7 cellular contexts compared by ENCODE assay signal in the genomic region with DNA sequence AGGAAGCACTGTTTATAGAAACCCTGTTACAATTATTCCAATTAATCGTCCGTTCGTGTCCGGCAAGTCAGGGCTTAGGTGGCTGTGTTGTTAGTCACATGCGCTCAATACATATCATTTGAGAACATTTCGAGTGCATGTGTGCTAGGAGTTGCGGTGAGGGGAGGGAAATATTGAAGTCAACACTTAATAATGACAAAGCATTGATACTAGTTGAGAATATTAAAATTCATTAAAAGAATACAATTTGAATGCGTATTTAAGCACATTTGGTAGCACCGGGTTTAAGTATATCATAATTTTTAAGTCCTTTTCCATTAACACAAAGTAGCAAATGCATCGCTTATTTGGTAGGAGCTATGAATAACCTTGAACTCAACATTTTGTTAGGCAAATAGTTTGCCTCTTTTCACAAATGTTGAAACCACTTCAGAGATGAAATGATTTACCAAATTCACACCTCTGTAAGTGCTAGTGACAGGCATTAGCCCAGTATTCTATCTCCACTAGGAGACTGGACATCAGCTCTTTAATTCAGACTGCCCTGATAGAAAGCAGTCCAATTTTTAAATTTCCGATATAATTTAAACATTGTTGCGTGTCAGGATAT. TPM values are rescaled to one million over a fixed set of nuclear protein-coding genes. Genes with fewer than 3 reads are reported as not detected.
DNase-seq lines count a peak whose midpoint lies in the region; ATAC-seq, FAIRE-seq and TF ChIP-seq lines count a peak whose summit lies in the region.

No MANE protein-coding gene starts in this region.

- BruUV-seq in HCT116 (replicated peaks; lab: Mats Ljungman, UMichigan) = TSS peak; percentile 91

- H3K4me1 ChIP-seq in HCT116 (ENCODE audit: control insufficient read depth in 1 of 2, insufficient read depth in 2 of 2, low read length in 2 of 2) = peaks cover 9 to 35% of the 10 kb centered on the region in 2 experiments; a peak in 3 of 4 replicates
- peaks cover 19% of the 10 kb centered on the region for H3K4me1 ChIP-seq in hepatocyte (ENCODE audit: insufficient read depth)
- H3K4me1 ChIP-seq in smooth muscle cell (ENCODE audit: low read depth) = peaks cover 30% of the 10 kb centered on the region

- H3K9ac ChIP-seq in HCT116 (ENCODE audit: low read length) = peak overlapping the region; percentile 97
- peak overlapping the region; percentile 23 for H3K9ac ChIP-seq in smooth muscle cell (ENCODE audit: low read depth)

- FAIRE-seq in HTR-8/SVneo (lab: Jason Lieb, UNC) = no peak

- RAD21 ChIA-PET in HCT116 (lab: Charles Lee; ENCODE audit: low non-redundant PET in 1 of 2, low total read pairs in 2 of 2, uncharacterized antibody in 2 of 2, unreplicated experiment in 2 of 2) = interaction anchor here in 1 of 2 experiments (1.0 kb wide), 1 partner anchor 83 kb away, joined by 3 read pairs; no protein-coding TSS in a partner anchor

- no peak for ATAC-seq in HCT116
- ATAC-seq in sciatic nerve = no peak

- H3K79me2 ChIP-seq in HCT116 (ENCODE audit: insufficient read depth, low read length) (peaks cover 40% of the 10 kb centered on the region), hepatocyte (peaks cover 39% of the 10 kb centered on the region), smooth muscle cell (ENCODE audit: low read depth) (peaks cover 39% of the 10 kb centered on the region)

- CTCF ChIA-PET in HCT116 (lab: Charles Lee) = interaction anchor here (1.9 kb wide), 1 partner anchor 329 kb away, joined by 4 read pairs; no protein-coding TSS in a partner anchor

- H3K9me3 ChIP-seq in HCT116 (ENCODE audit: control insufficient read depth in 1 of 2, insufficient read depth in 1 of 2, low read depth in 1 of 2, low read length in 2 of 2) (no peaks in the 10 kb centered on the region), WERI-Rb-1 (ENCODE audit: severe bottlenecking) (no peaks in the 10 kb centered on the region), hepatocyte (ENCODE audit: low read depth) (no peaks in the 10 kb centered on the region), smooth muscle cell (replicated peaks; ENCODE audit: low read depth) (no peaks in the 10 kb centered on the region)

- no peak for DNase-seq in HCT116 (ENCODE audit: low read depth, low spot score)
- DNase-seq in WERI-Rb-1 = no peak
- DNase-seq in hepatocyte (ENCODE audit: low spot score) = no peak
- no peak for DNase-seq in smooth muscle cell (lab: John Stamatoyannopoulos, UW; ENCODE audit: unreplicated experiment)
- DNase-seq in sciatic nerve (ENCODE audit: low spot score) = no peak
- DNase-seq in stimulated activated CD4-positive, alpha-beta T cell treated with anti-CD3 and anti-CD28 coated beads, Interleukin-4, amount 100 ng/mL, for 1 hour = no peak
- DNase-seq in HTR-8/SVneo (ENCODE audit: insufficient read length, low spot score) = no peak

- H3K36me3 ChIP-seq in HCT116 (ENCODE audit: control insufficient read depth in 1 of 2, insufficient read depth in 2 of 2, low read length in 2 of 2) (peaks cover 12 to 33% of the 10 kb centered on the region in 2 experiments), WERI-Rb-1 (peaks cover 30% of the 10 kb centered on the region), hepatocyte (replicated peaks; ENCODE audit: insufficient read depth, low read depth) (no peaks in the 10 kb centered on the region), smooth muscle cell (ENCODE audit: low read depth) (peaks cover under 1% of the 10 kb centered on the region)

- H4K20me1 ChIP-seq in HCT116 (ENCODE audit: insufficient read depth) (peaks cover 28% of the 10 kb centered on the region), hepatocyte (ENCODE audit: insufficient read depth, poor library complexity, severe bottlenecking) (peaks cover 37% of the 10 kb centered on the region), smooth muscle cell (ENCODE audit: low read depth) (peaks cover 36% of the 10 kb centered on the region)

- H3K4me3 ChIP-seq in HCT116 (replicated peaks in 1 of 2; ENCODE audit: low read depth in 1 of 2, low read length in 2 of 2) (peak overlapping the region; percentile 92 to 97), WERI-Rb-1 (ENCODE audit: low read depth, low read length) (peak overlapping the region; percentile 70), hepatocyte (peak overlapping the region; percentile 49), smooth muscle cell (peak overlapping the region; percentile 96)

- H2AFZ ChIP-seq in HCT116 (ENCODE audit: low read depth, low read length, poor library complexity, severe bottlenecking) (peak overlapping the region; percentile 45), hepatocyte (peak overlapping the region; percentile 79), smooth muscle cell (ENCODE audit: low read depth) (peak overlapping the region; percentile 86)

- H3K9me2 ChIP-seq in HCT116 (ENCODE audit: insufficient read depth) (no peaks in the 10 kb centered on the region), hepatocyte (replicated peaks; ENCODE audit: insufficient read depth) (no peaks in the 10 kb centered on the region)

- no peak for TF ChIP-seq POLR2A in HCT116 (IDR thresholded peaks at IDR 0.05; ENCODE audit: borderline replicate concordance, extremely low read depth, insufficient read depth, insufficient read length)

- no peak for TF ChIP-seq RAD21 in HCT116 (IDR thresholded peaks at IDR 0.05; ENCODE audit: low read depth)

- H3K27ac ChIP-seq in HCT116 (ENCODE audit: low read depth, low read length) (peak overlapping the region; percentile 88), WERI-Rb-1 (peak overlapping the region; percentile 89), hepatocyte (peak overlapping the region; percentile 86), smooth muscle cell (ENCODE audit: low read depth) (peak overlapping the region; percentile 17)

- WGBS in hepatocyte (ENCODE audit: low lambda C conversion rate, missing lambda C conversion rate) = 27% methylated on average over 12 of the region's 12 CpGs
- WGBS in smooth muscle cell (ENCODE audit: low lambda C conversion rate) = 21% methylated on average over 12 of the region's 12 CpGs

- TF ChIP-seq CTCF in HCT116 (IDR thresholded peaks at IDR 0.05 in 2 of 3, conservative IDR thresholded peaks at IDR 0.05 in 1 of 3; ENCODE audit: borderline replicate concordance in 1 of 3, insufficient read depth in 1 of 3, low read depth in 2 of 3, low read length in 2 of 3) (no peak), WERI-Rb-1 (IDR thresholded peaks at IDR 0.05; ENCODE audit: low read depth, low read length) (no peak), hepatocyte (IDR thresholded peaks at IDR 0.05; ENCODE audit: poor library complexity) (no peak), smooth muscle cell (IDR thresholded peaks at IDR 0.05; ENCODE audit: borderline replicate concordance, insufficient read depth, poor library complexity, severe bottlenecking) (no peak)

- H3K27me3 ChIP-seq in HCT116 (ENCODE audit: insufficient read depth, low read length) (no peaks in the 10 kb centered on the region), WERI-Rb-1 (ENCODE audit: insufficient read depth, low read depth, severe bottlenecking) (no peaks in the 10 kb centered on the region), hepatocyte (no peaks in the 10 kb centered on the region), smooth muscle cell (ENCODE audit: low read depth) (no peaks in the 10 kb centered on the region)

- intact Hi-C loops in HCT116 (cut with micrococcal nuclease) = no loop called here
- intact Hi-C loops in sciatic nerve (cut with DNase I) = no loop called here

- POLR2A ChIA-PET in HCT116 (lab: Charles Lee) = interaction anchor here (1.0 to 1.8 kb wide), 4 partner anchors 9 to 84 kb away, joined by 3 to 9 read pairs (median 4); no protein-coding TSS in a partner anchor

- peak overlapping the region; percentile 92 for H3K4me2 ChIP-seq in HCT116 (ENCODE audit: low read length)
- peak overlapping the region; percentile 78 for H3K4me2 ChIP-seq in hepatocyte
- H3K4me2 ChIP-seq in smooth muscle cell = peak overlapping the region; percentile 98

- peaks cover 8% of the 10 kb centered on the region for H3F3A ChIP-seq in smooth muscle cell (ENCODE audit: low read depth)

TF ChIP-seq in HCT116, 20 proteins besides CTCF, POLR2A, EP300 and RAD21:
- TF ChIP-seq EZH2phosphoT487 (IDR thresholded peaks at IDR 0.05; ENCODE audit: borderline replicate concordance) (no peak), CBX3 (IDR thresholded peaks at IDR 0.05; ENCODE audit: low read depth) (0 out of 2 replicates have a peak, but pooled peaks have one; percentile 5)
TF ChIP-seq in HCT116: peak in this region for 1.

RNA-seq across cellular contexts. Expression of a gene that starts 1.1 kb away (rescaled TPM):
- total RNA-seq in HCT116 (2021; ENCODE audit: unreplicated experiment) (325 TPM), hepatocyte (178 and 194 TPM in 2 replicates), smooth muscle cell (164 and 172 TPM in 2 replicates), sciatic nerve (152 TPM)
- 177 and 209 TPM in 2 replicates for polyA plus RNA-seq in HCT116 (2012)
- polyA plus RNA-seq in hepatocyte (102 and 104 TPM in 2 replicates), smooth muscle cell (82.5 and 102 TPM in 2 replicates)

Comparison
In these comparisons a context has a peak if more than half of its experiments do, and no peak if none do; other contexts are left out.
1. H3K27ac ChIP-seq: peak in every context shown above with its lines; median percentile 89 in WERI-Rb-1; 88 in HCT116; 86 in hepatocyte; 17 in smooth muscle cell.